ENCODE assay signal across 8 cellular contexts in the genomic region with DNA sequence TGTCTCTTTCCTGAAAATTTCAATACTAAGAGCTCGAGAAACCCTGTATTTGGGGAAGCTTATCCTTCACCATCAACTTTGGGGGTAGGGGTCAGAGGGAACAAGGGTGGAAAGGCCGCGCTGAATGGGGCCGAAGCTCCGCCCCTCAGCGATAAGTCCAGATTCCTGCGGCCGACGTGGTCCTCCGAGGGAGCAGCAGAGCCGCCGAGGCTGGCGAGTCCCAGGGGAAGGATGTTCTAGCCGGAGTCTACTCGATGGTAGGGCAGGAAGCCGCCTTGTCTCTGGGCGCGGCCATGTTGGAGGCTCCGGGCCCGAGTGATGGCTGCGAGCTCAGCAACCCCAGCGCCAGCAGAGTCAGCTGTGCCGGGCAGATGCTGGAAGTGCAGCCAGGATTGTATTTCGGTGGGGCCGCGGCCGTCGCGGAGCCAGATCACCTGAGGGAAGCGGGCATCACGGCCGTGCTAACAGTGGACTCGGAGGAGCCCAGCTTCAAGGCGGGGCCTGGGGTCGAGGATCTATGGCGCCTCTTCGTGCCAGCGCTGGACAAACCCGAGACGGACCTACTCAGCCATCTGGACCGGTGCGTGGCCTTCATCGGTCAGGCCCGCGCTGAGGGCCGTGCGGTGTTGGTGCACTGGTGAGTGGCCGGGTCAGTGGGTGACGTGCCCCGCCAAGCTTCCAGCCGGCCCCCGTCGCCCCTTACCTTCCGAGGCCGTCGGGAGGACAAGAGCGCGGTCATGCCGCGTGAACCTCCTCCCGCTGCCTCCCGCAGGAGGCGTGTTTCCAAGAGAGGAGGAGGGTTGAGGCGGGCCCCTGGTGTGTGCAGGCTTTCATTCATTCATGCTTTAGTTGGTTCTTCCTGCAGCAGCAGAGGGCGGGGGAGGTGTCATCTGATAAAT.
A peak's percentile ranks its signal among the peaks of the same experiment; 100 is the strongest.
DNase-seq lines count a peak whose midpoint lies in the region; ATAC-seq and TF ChIP-seq lines count a peak whose summit lies in the region.

A gene with protein sequence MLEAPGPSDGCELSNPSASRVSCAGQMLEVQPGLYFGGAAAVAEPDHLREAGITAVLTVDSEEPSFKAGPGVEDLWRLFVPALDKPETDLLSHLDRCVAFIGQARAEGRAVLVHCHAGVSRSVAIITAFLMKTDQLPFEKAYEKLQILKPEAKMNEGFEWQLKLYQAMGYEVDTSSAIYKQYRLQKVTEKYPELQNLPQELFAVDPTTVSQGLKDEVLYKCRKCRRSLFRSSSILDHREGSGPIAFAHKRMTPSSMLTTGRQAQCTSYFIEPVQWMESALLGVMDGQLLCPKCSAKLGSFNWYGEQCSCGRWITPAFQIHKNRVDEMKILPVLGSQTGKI (plus strand): TSS at position 278 of the 899 bp plus-strand sequence. CDS start 16 bp downstream, at position 294.

- peak; percentile 96 for DNase-seq in AG10803 (ENCODE audit: low read depth)
- peak; percentile 89 for DNase-seq in NCI-H345 treated with DMSO at 0.1 percent for 48 hours (lab: John Stamatoyannopoulos, UW; ENCODE audit: unreplicated experiment)
- DNase-seq in cerebellar cortex (ENCODE audit: low spot score) = peak; percentile 96
- peak; percentile 98 for DNase-seq in islet precursor cell
- peak; percentile 82 to 86 (median 85) for DNase-seq in stimulated activated CD4-positive, alpha-beta T cell treated with anti-CD3 and anti-CD28 coated beads, Interleukin-12 subunit alpha, Interleukin-12 subunit beta, amount 100 ng/mL, for 48 hours (ENCODE audit: low read depth in 2 of 3, low spot score in 1 of 3)

- peak within 1 kb of the TSS; percentile 89 for H3K4me3 ChIP-seq in AG10803 (ENCODE audit: low read length)

- in situ Hi-C loops in GM18951 (cut with MboI; ENCODE audit: low sequenced_read_pairs, unreplicated experiment) = loop anchor here (10.0 to 25.0 kb wide), 2 partner anchors 112 to 265 kb away; a partner anchor contains a TSS

- peak; percentile 43 for TF ChIP-seq CTCF in AG10803 (conservative IDR thresholded peaks at IDR 0.05; ENCODE audit: low read length)

- peak; percentile 96 for ATAC-seq in HG03196 (IDR thresholded peaks at IDR 0.05; ENCODE audit: unreplicated experiment)
- ATAC-seq in activated CD4-positive, CD25-positive, alpha-beta regulatory T cell treated with anti-CD3 and anti-CD28 coated beads, Interleukin-2, amount 50 U/mL, for 24 hours = peak; percentile 97 to 98

- peak; percentile 85 for TF ChIP-seq POLR2A in GM18951 (IDR thresholded peaks at IDR 0.05; ENCODE audit: extremely low read depth, insufficient read depth, insufficient read length)

Comparison
In these comparisons a context has a peak if more than half of its experiments do, and no peak if none do; other contexts are left out.
1. Peak in every context shown above with its lines: DNase-seq, ATAC-seq and H3K4me3 ChIP-seq.